Comparison of ENCODE assay signal across 30 cellular contexts in the genomic region with DNA sequence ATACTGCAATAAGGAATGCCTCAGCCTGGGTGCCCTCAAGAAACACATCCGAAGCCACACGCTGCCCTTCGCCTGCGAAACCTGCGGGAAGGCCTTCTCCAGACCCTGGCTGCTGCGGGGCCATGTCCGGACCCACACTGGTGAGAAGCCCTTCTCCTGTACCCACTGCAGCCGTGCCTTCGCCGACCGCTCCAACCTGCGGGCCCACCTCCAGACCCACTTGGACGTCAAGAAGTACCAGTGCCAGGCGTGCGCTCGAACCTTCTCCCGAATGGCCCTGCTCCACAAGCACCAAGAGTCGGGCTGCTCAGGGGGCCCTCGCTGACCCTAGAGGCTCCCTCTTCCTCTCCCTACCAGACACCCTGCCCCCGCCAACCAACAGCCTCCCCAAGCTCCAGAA. TPM values are rescaled to one million over a fixed set of nuclear protein-coding genes. Genes with fewer than 3 reads are reported as not detected.
"Had no signal": no experiment of that assay in that cellular context is flagged by ENCODE, and none has a peak within 500 bp of the region (broad histone marks: within the 10 kb centered on the region; RNA-seq: fewer than 3 reads in every experiment).

No MANE protein-coding gene starts in this region.

- H3K36me3 ChIP-seq: colonic mucosa, esophagus squamous epithelium, gastroesophageal sphincter, heart right ventricle had no signal

- H3K9me3 ChIP-seq: body of pancreas, colonic mucosa, esophagus squamous epithelium, gastroesophageal sphincter, heart right ventricle had no signal

- H3K27ac ChIP-seq: body of pancreas, colonic mucosa, epithelial cell of prostate, esophagus squamous epithelium, gastroesophageal sphincter, heart right ventricle had no signal

- H3K36me3 Mint-ChIP-seq: activated naive CD8-positive, alpha-beta T cell had no signal

- H3K9me3 Mint-ChIP-seq: activated CD8-positive, alpha-beta T cell treated with anti-CD3 and anti-CD28 coated beads for 36 hours; activated T-cell treated with anti-CD3 and anti-CD28 coated beads, Interleukin-2, amount 50 U/mL, for 4 hours; activated T-helper 17 cell treated with anti-CD3 and anti-CD28 coated beads, Interleukin-2, amount 50 U/mL, for 72 hours had no signal

- H3K4me1 ChIP-seq: body of pancreas, colonic mucosa, esophagus squamous epithelium, gastroesophageal sphincter, heart right ventricle had no signal

- H3K4me3 ChIP-seq: body of pancreas, colonic mucosa, esophagus squamous epithelium, gastroesophageal sphincter, heart right ventricle had no signal

- H3K4me3 Mint-ChIP-seq: activated CD8-positive, alpha-beta T cell treated with anti-CD3 and anti-CD28 coated beads for 36 hours; activated naive CD8-positive, alpha-beta T cell; activated T-cell treated with anti-CD3 and anti-CD28 coated beads, Interleukin-2, amount 50 U/mL, for 4 hours; activated T-helper 17 cell treated with anti-CD3 and anti-CD28 coated beads, Interleukin-2, amount 50 U/mL, for 72 hours had no signal

- H3K27ac Mint-ChIP-seq: activated CD8-positive, alpha-beta T cell treated with anti-CD3 and anti-CD28 coated beads for 36 hours; activated naive CD8-positive, alpha-beta T cell; activated T-helper 17 cell treated with anti-CD3 and anti-CD28 coated beads, Interleukin-2, amount 50 U/mL, for 72 hours had no signal

- H3K27me3 Mint-ChIP-seq: activated naive CD8-positive, alpha-beta T cell had no signal

- H3K27me3 ChIP-seq: body of pancreas, colonic mucosa, esophagus squamous epithelium, gastroesophageal sphincter, heart right ventricle had no signal

- FAIRE-seq: endometrium, endothelial cell of umbilical vein had no signal

- ATAC-seq: activated CD8-positive, alpha-beta T cell treated with anti-CD3 and anti-CD28 coated beads for 36 hours; activated T-cell treated with anti-CD3 and anti-CD28 coated beads, Interleukin-2, amount 50 U/mL, for 4 hours; activated T-helper 17 cell treated with anti-CD3 and anti-CD28 coated beads, Interleukin-2, amount 50 U/mL, for 72 hours; body of pancreas; gastroesophageal sphincter; heart right ventricle had no signal

- H3K4me1 Mint-ChIP-seq: activated T-helper 17 cell treated with anti-CD3 and anti-CD28 coated beads, Interleukin-2, amount 50 U/mL, for 72 hours had no signal

- DNase-seq: activated CD4-positive, alpha-beta T cell treated with anti-CD3 and anti-CD28 coated beads for 48 hours; activated CD4-positive, alpha-beta T cell treated with anti-CD3 and anti-CD28 coated beads, Interleukin-2, amount 50 U/mL, for 1 hour; activated CD4-positive, alpha-beta T cell treated with anti-CD3 and anti-CD28 coated beads, Interleukin-2, amount 50 U/mL, for 48 hours; activated CD8-positive, alpha-beta memory T cell treated with anti-CD3 and anti-CD28 coated beads for 24 hours; activated CD8-positive, alpha-beta T cell treated with anti-CD3 and anti-CD28 coated beads for 36 hours; activated effector memory CD4-positive, alpha-beta T cell treated with Interleukin-2 at 50 U/mL for 16 hours; activated gamma-delta T cell treated with Interleukin-2 at 50 U/mL for 16 hours; activated naive CD4-positive, alpha-beta T cell treated with anti-CD3 and anti-CD28 coated beads, Interleukin-2, amount 50 U/mL, for 16 hours; activated naive CD4-positive, alpha-beta T cell treated with Interleukin-2 at 50 U/mL for 16 hours; activated T-cell treated with anti-CD3 and anti-CD28 coated beads, Interleukin-2, amount 50 U/mL, for 4 hours; amniotic stem cell; anterior cingulate cortex; body of pancreas; central memory CD4-positive, alpha-beta T cell; cerebellar nuclear complex; colonic mucosa; effector CD8-positive, alpha-beta T cell; esophagus squamous epithelium; foreskin melanocyte; heart right ventricle; T-helper 2 cell had no signal

RNA-seq across cellular contexts. Expression of gene UNC80, which starts 37.6 kb away (rescaled TPM):
- total RNA-seq: activated CD8-positive, alpha-beta T cell treated with anti-CD3 and anti-CD28 coated beads for 36 hours; activated T-helper 17 cell treated with anti-CD3 and anti-CD28 coated beads, Interleukin-2, amount 50 U/mL, for 72 hours; endothelial cell of umbilical vein; fibroblast of villous mesenchyme; T-helper 1 cell treated with Interleukin-12 subunit alpha and Interleukin-12 subunit beta and Interleukin-4 antibody, amounts not matched to agents 30 ng/mL and 1 ng/mL, for 36 hours had no signal
- polyA plus RNA-seq: endothelial cell of umbilical vein, fibroblast of lung had no signal
